Comparison of ENCODE assay signal across 21 cellular contexts in the genomic region with DNA sequence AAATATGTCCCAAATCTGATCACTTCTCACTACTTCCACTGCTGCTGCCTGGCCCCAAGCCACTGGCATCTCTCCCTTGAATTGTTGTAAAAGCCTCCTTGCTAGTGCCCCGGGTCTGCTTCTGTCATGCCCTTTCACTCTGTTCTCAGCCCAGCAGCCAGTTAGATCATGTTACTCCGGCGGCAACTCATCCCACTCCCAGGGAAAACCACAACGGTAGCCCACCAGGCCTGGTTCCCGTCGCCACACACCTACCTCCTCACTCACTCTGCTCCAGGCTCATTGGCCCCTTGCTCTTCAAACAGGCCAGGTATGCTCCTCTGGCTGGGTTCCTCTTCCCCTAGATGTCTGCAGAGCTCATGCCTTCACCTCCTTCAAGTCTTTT.
"Had no signal": no experiment of that assay in that cellular context is flagged by ENCODE, and none has a peak within 500 bp of the region (broad histone marks: within the 10 kb centered on the region; RNA-seq: fewer than 3 reads in every experiment).

No MANE protein-coding gene starts in this region.

- H3K4me3 ChIP-seq: body of pancreas, cardiac muscle cell, heart left ventricle, lower lobe of right lung, mucosa of descending colon, thyroid gland had no signal

- H3K9me3 Mint-ChIP-seq: activated naive CD4-positive, alpha-beta T cell treated with anti-CD3 and anti-CD28 coated beads for 36 hours; dendritic cell treated with granulocyte-macrophage colony-stimulating factor and Interleukin-4, amounts not matched to agents 40 ng/mL and 50 ng/mL, for 4 days had no signal

- H3K36me3 ChIP-seq: cardiac muscle cell, heart left ventricle, lower lobe of right lung, thyroid gland had no signal

- H3K4me3 Mint-ChIP-seq: activated naive CD4-positive, alpha-beta T cell treated with anti-CD3 and anti-CD28 coated beads for 36 hours; dendritic cell treated with granulocyte-macrophage colony-stimulating factor and Interleukin-4, amounts not matched to agents 40 ng/mL and 50 ng/mL, for 4 days had no signal

- H3K27me3 ChIP-seq: body of pancreas, cardiac muscle cell, heart left ventricle, thyroid gland had no signal

- H3K9me3 ChIP-seq: body of pancreas, heart left ventricle, lower lobe of right lung, mucosa of descending colon, thyroid gland had no signal

- H3K27me3 Mint-ChIP-seq: dendritic cell treated with granulocyte-macrophage colony-stimulating factor and Interleukin-4, amounts not matched to agents 40 ng/mL and 50 ng/mL, for 4 days; progenitor cell of endocrine pancreas had no signal

- ATAC-seq: body of pancreas, heart left ventricle, left lobe of liver, lower lobe of right lung, mucosa of descending colon had no signal

- DNase-seq: activated CD4-positive, alpha-beta T cell treated with anti-CD3 and anti-CD28 coated beads, Interleukin-2, amount 50 U/mL, for 1 hour; activated CD4-positive, CD25-positive, alpha-beta regulatory T cell treated with anti-CD3 and anti-CD28 coated beads, Interleukin-2, amount 50 U/mL, for 72 hours; activated effector memory CD4-positive, alpha-beta T cell treated with Interleukin-2 at 50 U/mL for 16 hours; activated naive CD4-positive, alpha-beta T cell treated with anti-CD3 and anti-CD28 coated beads for 36 hours; activated T-cell treated with anti-CD3 and anti-CD28 coated beads, Interleukin-2, amount 50 U/mL, for 48 hours; anterior cingulate cortex; body of pancreas; effector CD4-positive, alpha-beta T cell; heart left ventricle; lower lobe of right lung; mesendoderm; mucosa of descending colon; retina; stimulated activated CD4-positive, alpha-beta T cell treated with anti-CD3 and anti-CD28 coated beads, Interleukin-2, amount 100 ng/mL, for 48 hours; stimulated activated CD8-positive, alpha-beta memory T cell treated with anti-CD3 and anti-CD28 coated beads, Interleukin-4, amount 100 ng/mL, for 48 hours; stimulated activated naive CD4-positive, alpha-beta T cell; thyroid gland had no signal

- H3K27ac Mint-ChIP-seq: activated naive CD4-positive, alpha-beta T cell treated with anti-CD3 and anti-CD28 coated beads for 36 hours; dendritic cell treated with granulocyte-macrophage colony-stimulating factor and Interleukin-4, amounts not matched to agents 40 ng/mL and 50 ng/mL, for 4 days; progenitor cell of endocrine pancreas had no signal

- H3K27ac ChIP-seq: body of pancreas, cardiac muscle cell, heart left ventricle, lower lobe of right lung, thyroid gland had no signal
